In genomic region chr3:41198046-41198445, GRCh38 we compare ENCODE assay signal across 9 cellular contexts. TPM values are rescaled to one million over a fixed set of nuclear protein-coding genes. Genes with fewer than 3 reads are reported as not detected.
A peak's percentile ranks its signal among the peaks of the same experiment; 100 is the strongest.
DNase-seq lines count a peak whose midpoint lies in the region; ATAC-seq, FAIRE-seq and TF ChIP-seq lines count a peak whose summit lies in the region.
"Had no signal": no experiment of that assay in that cellular context is flagged by ENCODE, and none has a peak within 500 bp of the region (broad histone marks: within the 10 kb centered on the region; RNA-seq: fewer than 3 reads in every experiment).

No MANE protein-coding gene starts in this region.

- H3K9me3 ChIP-seq in CD8-positive, alpha-beta T cell (ENCODE audit: low read length): no peaks in the 10 kb centered on the region
- no peaks in the 10 kb centered on the region for H3K9me3 ChIP-seq in adipocyte (ENCODE audit: control insufficient read depth, low read length)
- H3K9me3 ChIP-seq in pancreas: no peaks in the 10 kb centered on the region

- H3K27ac ChIP-seq in CD8-positive, alpha-beta T cell (ENCODE audit: low read depth, low read length): no peak overlapping the region
- no peak overlapping the region for H3K27ac ChIP-seq in pancreas
- H3K27ac ChIP-seq: SK-N-MC had no signal

- H3K27ac Mint-ChIP-seq in CD8-positive, alpha-beta T cell: peak overlapping the region; percentile 92
- H3K27ac Mint-ChIP-seq in HFFc6: no peak overlapping the region
- H3K27ac Mint-ChIP-seq in natural killer cell treated with Interleukin-12 subunit alpha and Interleukin-12 subunit beta and Interleukin-15 and Interleukin-18, amount 100 ng/mL, for 72 hours: peak overlapping the region; percentile 69 to 76

- peaks cover 7% of the 10 kb centered on the region for H3K36me3 Mint-ChIP-seq in CD8-positive, alpha-beta T cell
- peaks cover 12% of the 10 kb centered on the region; the same call in 1 of the 2 replicates for H3K36me3 Mint-ChIP-seq in HFFc6 (ENCODE audit: low read depth)
- H3K36me3 Mint-ChIP-seq in natural killer cell treated with Interleukin-12 subunit alpha and Interleukin-12 subunit beta and Interleukin-15 and Interleukin-18, amount 100 ng/mL, for 72 hours: peaks cover 5% of the 10 kb centered on the region

- WGBS in pancreas, 2 donors: 71 to 76% methylated on average over 7 of the region's 7 CpGs

- no peaks in the 10 kb centered on the region for H3K36me3 ChIP-seq in CD8-positive, alpha-beta T cell (ENCODE audit: insufficient read depth, low read length)
- H3K36me3 ChIP-seq in adipocyte (ENCODE audit: control insufficient read depth, insufficient read depth, low read length, severe bottlenecking) (no peaks in the 10 kb centered on the region), pancreas (no peaks in the 10 kb centered on the region)

- no peak overlapping the region for H3K9ac ChIP-seq in adipocyte (ENCODE audit: low read length)

- H3K4me3 Mint-ChIP-seq in CD8-positive, alpha-beta T cell: peak overlapping the region; percentile 95
- H3K4me3 Mint-ChIP-seq in HFFc6: peak overlapping the region; percentile 80; the same call in 1 of the 2 replicates
- H3K4me3 Mint-ChIP-seq in natural killer cell treated with Interleukin-12 subunit alpha and Interleukin-12 subunit beta and Interleukin-15 and Interleukin-18, amount 100 ng/mL, for 72 hours: peak overlapping the region; percentile 93

- POLR2A ChIA-PET in CD8-positive, alpha-beta T cell (lab: Charles Lee): interaction anchor here (1.5 to 4.2 kb wide), 5 partner anchors 13 to 764 kb away, joined by 3 to 60 read pairs (median 6); partner anchors contain the start of genes RPL14 and ULK4

- CTCF ChIA-PET in CD8-positive, alpha-beta T cell (lab: Charles Lee): interaction anchor here (1.4 to 1.7 kb wide), 3 partner anchors 18 to 617 kb away, joined by 3 to 6 read pairs (median 4); no protein-coding TSS in a partner anchor

- no peak for TF ChIP-seq CTCF in CD8-positive, alpha-beta T cell (IDR thresholded peaks at IDR 0.05)
- no peak for TF ChIP-seq CTCF in HFFc6 (IDR thresholded peaks at IDR 0.05)
- TF ChIP-seq CTCF in pancreas (IDR thresholded peaks at IDR 0.05): no peak

- H3K4me1 ChIP-seq in CD8-positive, alpha-beta T cell (ENCODE audit: insufficient read depth, low read length): peaks cover 28% of the 10 kb centered on the region
- H3K4me1 ChIP-seq in adipocyte (ENCODE audit: control insufficient read depth, insufficient read depth, low read length): peaks cover 19% of the 10 kb centered on the region
- peaks cover 1 to 14% (median 8%) of the 10 kb centered on the region in 3 donors for H3K4me1 ChIP-seq in pancreas

- no peak for DNase-seq in CD8-positive, alpha-beta T cell
- no peak for DNase-seq in HFFc6
- no peak for DNase-seq in adipocyte (ENCODE audit: low read depth)
- DNase-seq in natural killer cell treated with Interleukin-12 subunit alpha and Interleukin-12 subunit beta and Interleukin-15 and Interleukin-18, amount 100 ng/mL, for 72 hours (ENCODE audit: low spot score): no peak
- no peak for DNase-seq in pancreas
- no peak for DNase-seq in HT-29 (ENCODE audit: low spot score)
- DNase-seq: stimulated activated naive CD4-positive, alpha-beta T cell treated with Interleukin-2 at 50 U/mL for 16 hours had no signal

- no peak overlapping the region for H3K4me3 ChIP-seq in CD8-positive, alpha-beta T cell (ENCODE audit: low read depth, low read length)
- peak overlapping the region; percentile 93 for H3K4me3 ChIP-seq in adipocyte (ENCODE audit: low read length)
- peak overlapping the region in 1 of 4 donors; percentile 79 for H3K4me3 ChIP-seq in pancreas

- H3K27me3 ChIP-seq in CD8-positive, alpha-beta T cell (ENCODE audit: insufficient read depth, low read length): no peaks in the 10 kb centered on the region
- no peaks in the 10 kb centered on the region for H3K27me3 ChIP-seq in adipocyte (replicated peaks; ENCODE audit: control insufficient read depth, insufficient read depth, low read length)
- no peaks in the 10 kb centered on the region for H3K27me3 ChIP-seq in pancreas

- no peak for ATAC-seq in CD8-positive, alpha-beta T cell
- no peak for ATAC-seq in natural killer cell treated with Interleukin-12 subunit alpha and Interleukin-12 subunit beta and Interleukin-15 and Interleukin-18, amount 100 ng/mL, for 72 hours
- ATAC-seq in GM18858 (IDR thresholded peaks at IDR 0.05; ENCODE audit: unreplicated experiment) (no peak), pancreas (no peak)

- peaks cover 26% of the 10 kb centered on the region for H3K4me1 Mint-ChIP-seq in CD8-positive, alpha-beta T cell (ENCODE audit: low read depth)
- peaks cover 23% of the 10 kb centered on the region for H3K4me1 Mint-ChIP-seq in HFFc6 (ENCODE audit: low read depth)
- H3K4me1 Mint-ChIP-seq in natural killer cell treated with Interleukin-12 subunit alpha and Interleukin-12 subunit beta and Interleukin-15 and Interleukin-18, amount 100 ng/mL, for 72 hours (ENCODE audit: low read depth in 2 of 2): peaks cover 30 to 31% of the 10 kb centered on the region in 2 donors

- no peak for FAIRE-seq in pancreas (lab: Jason Lieb, UNC)

- intact Hi-C loops in CD8-positive, alpha-beta T cell (cut with DNase I, micrococcal nuclease): loop anchor here (2.0 to 5.0 kb wide), 6 partner anchors 81 to 1304 kb away; partner anchors contain the start of genes RPL14 (in 1 of the 2), ULK4 (in 1 of the 2) and VIPR1 (in 1 of the 2)
- intact Hi-C loops in pancreas (cut with DNase I): no loop called here

- H3K27me3 Mint-ChIP-seq in CD8-positive, alpha-beta T cell (ENCODE audit: low read depth): no peaks in the 10 kb centered on the region
- peaks cover 2% of the 10 kb centered on the region for H3K27me3 Mint-ChIP-seq in HFFc6 (ENCODE audit: insufficient read depth)
- H3K27me3 Mint-ChIP-seq in natural killer cell treated with Interleukin-12 subunit alpha and Interleukin-12 subunit beta and Interleukin-15 and Interleukin-18, amount 100 ng/mL, for 72 hours: peaks cover 9 to 10% of the 10 kb centered on the region in 2 donors

- no peaks in the 10 kb centered on the region for H3K9me3 Mint-ChIP-seq in CD8-positive, alpha-beta T cell
- no peaks in the 10 kb centered on the region for H3K9me3 Mint-ChIP-seq in HFFc6
- no peaks in the 10 kb centered on the region for H3K9me3 Mint-ChIP-seq in natural killer cell treated with Interleukin-12 subunit alpha and Interleukin-12 subunit beta and Interleukin-15 and Interleukin-18, amount 100 ng/mL, for 72 hours

RNA-seq across cellular contexts. Expression of gene CTNNB1, which starts 1.3 kb away (rescaled TPM):
- 100 to 1,000 TPM; 206 to 225 TPM for total RNA-seq in CD8-positive, alpha-beta T cell
- 100 to 1,000 TPM; 299 to 330 (median 312) TPM for total RNA-seq in HFFc6 (2021; fragmentation: NEBNext Ultra II Directional; extraction: Animal tissue kit (Norgen Biotek cat#: 25700))
- 100 to 1,000 TPM; 140 to 155 TPM for total RNA-seq in natural killer cell treated with Interleukin-12 subunit alpha and Interleukin-12 subunit beta and Interleukin-15 and Interleukin-18, amount 100 ng/mL, for 72 hours
- total RNA-seq in pancreas: 100 to 1,000 TPM in 4 of 6 donors, 10 to 100 TPM in 2; 90.1 to 228 (median 126) TPM
- 10 to 100 TPM; 51.7 to 79.9 TPM for polyA plus RNA-seq in pancreas
- 225 TPM in 2 replicates for total RNA-seq in HT-29 (2014; rRNA removed; shearing (Covaris generic))

Comparison
In these comparisons a context has a peak if more than half of its experiments do, and no peak if none do; other contexts are left out.
1. intact Hi-C loops: an anchor here in CD8-positive, alpha-beta T cell (2.0 to 5.0 kb wide); none called in pancreas.